5 cellular contexts compared by ENCODE assay signal in the genomic region with DNA sequence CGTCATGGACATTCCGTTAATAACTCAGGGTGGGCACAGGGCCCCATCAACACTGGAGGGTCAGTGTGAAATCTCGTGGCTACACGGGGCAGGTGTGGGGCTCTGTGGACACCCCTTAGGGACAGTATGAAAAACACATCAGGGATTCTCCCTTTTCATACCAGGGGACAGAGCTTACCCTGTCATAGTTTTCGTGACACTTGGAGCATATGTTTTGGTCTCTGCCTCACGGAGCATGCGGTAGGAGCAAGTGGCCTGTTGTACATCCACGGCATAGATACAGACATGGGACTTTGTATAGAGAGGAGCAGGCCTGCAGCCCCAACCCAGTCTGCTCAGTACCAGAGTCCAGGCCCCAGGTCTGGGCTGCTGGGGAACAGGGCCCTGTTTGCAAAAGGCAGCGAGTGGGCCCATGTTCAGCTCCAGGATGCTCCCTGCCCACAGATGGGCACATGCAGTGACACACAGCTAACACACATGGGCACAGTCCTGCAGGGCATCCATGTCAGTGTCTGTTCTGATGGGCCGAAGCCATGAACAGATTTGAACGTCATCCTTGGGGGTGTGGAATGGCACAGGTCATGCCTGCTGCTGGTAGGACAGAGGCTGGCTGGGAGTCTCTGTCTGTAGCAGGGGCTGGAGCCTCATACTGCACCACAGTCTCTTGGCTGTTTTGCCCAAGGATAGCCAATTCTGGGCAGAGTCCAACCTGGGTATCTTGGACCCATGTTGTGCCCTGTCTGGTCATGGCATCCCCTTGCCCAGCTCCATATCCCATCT. TPM values are rescaled to one million over a fixed set of nuclear protein-coding genes. Genes with fewer than 3 reads are reported as not detected.
"Had no signal": no experiment of that assay in that cellular context is flagged by ENCODE, and none has a peak within 500 bp of the region (broad histone marks: within the 10 kb centered on the region; RNA-seq: fewer than 3 reads in every experiment).

No MANE protein-coding gene starts in this region.

RNA-seq across cellular contexts. Expression of gene DEFB131A, which starts 50.2 kb away (rescaled TPM):
- total RNA-seq: HepG2, HT-29, HT1080, IMR-90, K562 had no signal
